Comparison of ENCODE assay signal across 1 cellular context in genomic region chr2:132443106-132443505, GRCh38.
TF ChIP-seq lines count a peak whose summit lies in the region.

No MANE protein-coding gene starts in this region.

TF ChIP-seq in K562, 482 proteins besides CTCF, POLR2A, EP300 and RAD21 (continued from another document):
- TF ChIP-seq FOXA3 (CRISPR knock-in tag; conservative IDR thresholded peaks at IDR 0.05 in 1 of 2, IDR thresholded peaks at IDR 0.05 in 1 of 2) (no peak), PATZ1 (CRISPR knock-in tag; IDR thresholded peaks at IDR 0.05; ENCODE audit: borderline replicate concordance) (no peak), CEBPB (tag; IDR thresholded peaks at IDR 0.05) (peak; percentile 44; the same call in 1 of the 2 replicates), ZNF695 (CRISPR knock-in tag; IDR thresholded peaks at IDR 0.05) (no peak)
